1 cellular context compared by ENCODE assay signal in genomic region chr15:40357246-40357645, GRCh38.
TF ChIP-seq lines count a peak whose summit lies in the region.

No MANE protein-coding gene starts in this region.

TF ChIP-seq in HepG2, 621 proteins besides CTCF, POLR2A, EP300 and RAD21:
- TF ChIP-seq PHF20 (CRISPR knock-in tag; IDR thresholded peaks at IDR 0.05) (0 out of 2 replicates have a peak, but pooled peaks have one; percentile 3), LBX2 (CRISPR knock-in tag; IDR thresholded peaks at IDR 0.05; ENCODE audit: borderline replicate concordance) (no peak)
